ENCODE assay signal across 18 cellular contexts in genomic region chr22:20065896-20066616, GRCh38. TPM values are rescaled to one million over a fixed set of nuclear protein-coding genes. Genes with fewer than 3 reads are reported as not detected.
DNase-seq lines count a peak whose midpoint lies in the region; ATAC-seq and TF ChIP-seq lines count a peak whose summit lies in the region.
"Had no signal": no experiment of that assay in that cellular context is flagged by ENCODE, and none has a peak within 500 bp of the region (broad histone marks: within the 10 kb centered on the region; RNA-seq: fewer than 3 reads in every experiment).

No MANE protein-coding gene starts in this region.

- no peak overlapping the region for H4K91ac ChIP-seq in IMR-90 (ENCODE audit: insufficient read depth, low read depth, low read length)

- H3K79me1 ChIP-seq in IMR-90 (ENCODE audit: low read depth in 1 of 2, low read length in 2 of 2) = 0 out of 4 replicates have a peak, but pooled peaks cover 0 to under 1% of the 10 kb centered on the region in 2 experiments

- H2BK15ac ChIP-seq in IMR-90 (ENCODE audit: low read depth, low read length) = no peak overlapping the region

- CTCF ChIA-PET in activated CD4-positive, alpha-beta T cell treated with anti-CD3 and anti-CD28 coated beads, Interleukin-2, amount 10 ng/mL, durations not matched to agents 7 days and 5 days (lab: Charles Lee) = interaction anchor here (0.9 kb wide), 1 partner anchor 12 kb away, joined by 4 read pairs; no protein-coding TSS in a partner anchor
- CTCF ChIA-PET in IMR-90 (lab: Yijun Ruan, JAX) = interaction anchor here (0.6 kb wide), 1 partner anchor 16 kb away, joined by 4 read pairs; no protein-coding TSS in a partner anchor

- no peak overlapping the region for H2BK120ac ChIP-seq in IMR-90 (ENCODE audit: low read depth, low read length)

- intact Hi-C loops in activated CD4-positive, alpha-beta T cell treated with anti-CD3 and anti-CD28 coated beads, Interleukin-2, amount 10 ng/mL, durations not matched to agents 24 days and 14 days (cut with micrococcal nuclease) = no loop called here
- intact Hi-C loops in IMR-90 (cut with micrococcal nuclease) = no loop called here

- TF ChIP-seq RAD21 in IMR-90 (IDR thresholded peaks at IDR 0.05; ENCODE audit: low read length) = no peak

- no peaks in the 10 kb centered on the region for H3K9me3 Mint-ChIP-seq in activated CD4-positive, alpha-beta T cell treated with anti-CD3 and anti-CD28 coated beads, Interleukin-2, amount 10 ng/mL, durations not matched to agents 7 days and 5 days
- H3K9me3 Mint-ChIP-seq in activated CD4-positive, alpha-beta T cell treated with anti-CD3 and anti-CD28 coated beads, Interleukin-2, amount 10 ng/mL, durations not matched to agents 24 days and 14 days = no peaks in the 10 kb centered on the region
- H3K9me3 Mint-ChIP-seq in neural crest cell = no peaks in the 10 kb centered on the region
- H3K9me3 Mint-ChIP-seq: CD14-positive monocyte, GM23338, HFFc6 had no signal

- H3K4ac ChIP-seq in IMR-90 (ENCODE audit: low read depth, low read length) = no peak overlapping the region

- TF ChIP-seq CTCF in IMR-90 (conservative IDR thresholded peaks at IDR 0.05; ENCODE audit: low read depth, low read length) (no peak), neural crest cell (conservative IDR thresholded peaks at IDR 0.05) (no peak)

- H4K8ac ChIP-seq in IMR-90 (ENCODE audit: low read depth in 2 of 2, low read length in 2 of 2) = no peak overlapping the region

- H4K20me1 ChIP-seq in IMR-90 (ENCODE audit: insufficient read depth, low read length) = no peaks in the 10 kb centered on the region; the same call in 1 of the 2 replicates

- BruUV-seq in IMR-90 (replicated peaks; lab: Mats Ljungman, UMichigan) = no TSS peak

- no peak overlapping the region for H3K18ac ChIP-seq in IMR-90 (ENCODE audit: low read depth, low read length)

- no peak overlapping the region for H2AK5ac ChIP-seq in IMR-90 (ENCODE audit: low read depth, low read length)

- 88% methylated on average over 1 of the region's 14 CpGs; no CpG with 5 or more reads in 1 of the 2 experiments for WGBS in IMR-90 (ENCODE audit: extremely low coverage in 2 of 2, insufficient read length in 1 of 2), 2 experiments

- no peak overlapping the region for H3K4me3 ChIP-seq in IMR-90 (ENCODE audit: insufficient read depth, low read depth, low read length)
- H3K4me3 ChIP-seq: A549, GM23338 had no signal

- no peak for DNase-seq in activated CD4-positive, alpha-beta T cell treated with anti-CD3 and anti-CD28 coated beads, Interleukin-2, amount 10 ng/mL, durations not matched to agents 7 days and 5 days
- DNase-seq in activated CD4-positive, alpha-beta T cell treated with anti-CD3 and anti-CD28 coated beads, Interleukin-2, amount 10 ng/mL, durations not matched to agents 24 days and 14 days = no peak
- DNase-seq in IMR-90 (no peak), neural crest cell (ENCODE audit: low read depth, low spot score) (no peak), NCI-H748 treated with DMSO at 0.1 percent for 48 hours (lab: John Stamatoyannopoulos, UW) (no peak), SKM-1 treated with dmso at 0.1 percent for 144 hours (lab: John Stamatoyannopoulos, UW; ENCODE audit: unreplicated experiment) (no peak)
- DNase-seq: AML-193; CD4-positive, alpha-beta memory T cell; DMS153; DMS79; GDM1; HCEC 1CT; HFFc6 had no signal

- H3K27me3 Mint-ChIP-seq in activated CD4-positive, alpha-beta T cell treated with anti-CD3 and anti-CD28 coated beads, Interleukin-2, amount 10 ng/mL, durations not matched to agents 7 days and 5 days = no peaks in the 10 kb centered on the region
- H3K27me3 Mint-ChIP-seq in activated CD4-positive, alpha-beta T cell treated with anti-CD3 and anti-CD28 coated beads, Interleukin-2, amount 10 ng/mL, durations not matched to agents 24 days and 14 days = no peaks in the 10 kb centered on the region
- H3K27me3 Mint-ChIP-seq in neural crest cell (ENCODE audit: low read depth) = no peaks in the 10 kb centered on the region
- H3K27me3 Mint-ChIP-seq: CD4-positive, alpha-beta memory T cell had no signal

- no peaks in the 10 kb centered on the region for H3K4me1 ChIP-seq in IMR-90 (ENCODE audit: control insufficient read depth, insufficient read depth, low read length)
- H3K4me1 ChIP-seq: A549 had no signal

- no peak overlapping the region for H3K4me3 Mint-ChIP-seq in activated CD4-positive, alpha-beta T cell treated with anti-CD3 and anti-CD28 coated beads, Interleukin-2, amount 10 ng/mL, durations not matched to agents 7 days and 5 days
- H3K4me3 Mint-ChIP-seq in activated CD4-positive, alpha-beta T cell treated with anti-CD3 and anti-CD28 coated beads, Interleukin-2, amount 10 ng/mL, durations not matched to agents 24 days and 14 days = no peak overlapping the region
- H3K4me3 Mint-ChIP-seq in neural crest cell = no peak overlapping the region
- H3K4me3 Mint-ChIP-seq: CD14-positive monocyte; CD4-positive, alpha-beta memory T cell; GM23338; HFFc6 had no signal

- no peak overlapping the region for H2BK20ac ChIP-seq in IMR-90 (ENCODE audit: low read depth, low read length)

- no peaks in the 10 kb centered on the region for H3K4me1 Mint-ChIP-seq in activated CD4-positive, alpha-beta T cell treated with anti-CD3 and anti-CD28 coated beads, Interleukin-2, amount 10 ng/mL, durations not matched to agents 7 days and 5 days
- peaks cover 2% of the 10 kb centered on the region for H3K4me1 Mint-ChIP-seq in activated CD4-positive, alpha-beta T cell treated with anti-CD3 and anti-CD28 coated beads, Interleukin-2, amount 10 ng/mL, durations not matched to agents 24 days and 14 days
- H3K4me1 Mint-ChIP-seq in neural crest cell = no peaks in the 10 kb centered on the region
- H3K4me1 Mint-ChIP-seq: CD14-positive monocyte, GM23338 had no signal

- dilution Hi-C loops in IMR-90 (cut with HindIII; ENCODE audit: low sequenced_read_pairs, unreplicated experiment) = no loop called here

- H3K27ac Mint-ChIP-seq in activated CD4-positive, alpha-beta T cell treated with anti-CD3 and anti-CD28 coated beads, Interleukin-2, amount 10 ng/mL, durations not matched to agents 7 days and 5 days = peak overlapping the region; percentile 41
- H3K27ac Mint-ChIP-seq in activated CD4-positive, alpha-beta T cell treated with anti-CD3 and anti-CD28 coated beads, Interleukin-2, amount 10 ng/mL, durations not matched to agents 24 days and 14 days = no peak overlapping the region
- peak overlapping the region; percentile 29 for H3K27ac Mint-ChIP-seq in neural crest cell (ENCODE audit: unreplicated experiment)
- H3K27ac Mint-ChIP-seq: GM23338, HFFc6 had no signal

- no peaks in the 10 kb centered on the region for H3K27me3 ChIP-seq in IMR-90 (ENCODE audit: control insufficient read depth, insufficient read depth, low read length)

- no peak overlapping the region for H2BK5ac ChIP-seq in IMR-90 (ENCODE audit: low read depth, low read length, poor library complexity, severe bottlenecking)

- H3K9me3 ChIP-seq in IMR-90 (ENCODE audit: control insufficient read depth, insufficient read depth, low read length) = no peaks in the 10 kb centered on the region
- H3K9me3 ChIP-seq: A549 had no signal

- peak overlapping the region; percentile 28 for H2AK9ac ChIP-seq in IMR-90 (replicated peaks; ENCODE audit: low read depth, low read length, poor library complexity)

- no peak overlapping the region for H3K27ac ChIP-seq in IMR-90 (ENCODE audit: insufficient read depth, low read length)
- H3K27ac ChIP-seq: 22Rv1, A549 had no signal

- ATAC-seq in IMR-90 (ENCODE audit: low read depth) = no peak
- ATAC-seq in HG03097 (IDR thresholded peaks at IDR 0.05; ENCODE audit: low FRiP score, unreplicated experiment) = no peak
- ATAC-seq: A549, GM23338 had no signal

- H3K9ac ChIP-seq in IMR-90 (ENCODE audit: low read depth, low read length) = no peak overlapping the region

- H3K4me2 ChIP-seq in IMR-90 (ENCODE audit: low read depth, low read length) = no peak overlapping the region
- H3K4me2 ChIP-seq: A549, GM23338 had no signal

- H3K56ac ChIP-seq in IMR-90 (ENCODE audit: extremely low read depth, insufficient read depth, low read length) = no peak overlapping the region

- peaks cover 5% of the 10 kb centered on the region for H3K36me3 Mint-ChIP-seq in activated CD4-positive, alpha-beta T cell treated with anti-CD3 and anti-CD28 coated beads, Interleukin-2, amount 10 ng/mL, durations not matched to agents 7 days and 5 days (ENCODE audit: low read depth)
- peaks cover 6% of the 10 kb centered on the region for H3K36me3 Mint-ChIP-seq in activated CD4-positive, alpha-beta T cell treated with anti-CD3 and anti-CD28 coated beads, Interleukin-2, amount 10 ng/mL, durations not matched to agents 24 days and 14 days (ENCODE audit: low read depth)
- H3K36me3 Mint-ChIP-seq in neural crest cell (ENCODE audit: low read depth) = no peaks in the 10 kb centered on the region

- H3K14ac ChIP-seq in IMR-90 (replicated peaks; ENCODE audit: low read depth, low read length) = no peak overlapping the region

- H3K23ac ChIP-seq in IMR-90 (ENCODE audit: low read depth, low read length) = no peak overlapping the region

- POLR2A ChIA-PET in activated CD4-positive, alpha-beta T cell treated with anti-CD3 and anti-CD28 coated beads, Interleukin-2, amount 10 ng/mL, durations not matched to agents 7 days and 5 days (lab: Charles Lee) = no interaction called here
- POLR2A ChIA-PET in IMR-90 (lab: Charles Lee; ENCODE audit: unreplicated experiment) = no interaction called here

- in situ Hi-C loops in IMR-90 (cut with MboI; ENCODE audit: low sequenced_read_pairs) = no loop called here

- H4K5ac ChIP-seq in IMR-90 (ENCODE audit: low read depth, low read length) = no peak overlapping the region

- peaks cover 28% of the 10 kb centered on the region for H3K36me3 ChIP-seq in IMR-90 (ENCODE audit: control insufficient read depth, insufficient read depth, low read length)

- no peak overlapping the region for H2AFZ ChIP-seq in IMR-90 (replicated peaks; ENCODE audit: low read length, poor library complexity)
- H2AFZ ChIP-seq: GM23338 had no signal

- peaks cover 9% of the 10 kb centered on the region for H3K9me1 ChIP-seq in IMR-90 (ENCODE audit: insufficient read depth, low read length)

- no peak for TF ChIP-seq POLR2A in IMR-90 (IDR thresholded peaks at IDR 0.05; ENCODE audit: low read depth, low read length)

RNA-seq across cellular contexts. Expression of gene DGCR8, which starts 14.0 kb away (rescaled TPM):
- 10 to 100 TPM; 51.2 to 54.5 TPM for total RNA-seq in activated CD4-positive, alpha-beta T cell treated with anti-CD3 and anti-CD28 coated beads, Interleukin-2, amount 10 ng/mL, durations not matched to agents 7 days and 5 days
- 73.2 and 74.2 TPM in 2 replicates for total RNA-seq in activated CD4-positive, alpha-beta T cell treated with anti-CD3 and anti-CD28 coated beads, Interleukin-2, amount 10 ng/mL, durations not matched to agents 24 days and 14 days
- total RNA-seq in IMR-90 (2012; rRNA removed) = 16.7 and 22.8 TPM in 2 replicates
- polyA plus RNA-seq in IMR-90 (2012; rRNA removed) = 21.5 and 25.3 TPM in 2 replicates
- 12.2 and 14.6 TPM in 2 replicates for polyA plus RNA-seq in IMR-90 (2012; cell fraction: cytosol; rRNA removed)
- 122 and 125 TPM in 2 replicates for polyA plus RNA-seq in IMR-90 (2012; cell fraction: nucleus; rRNA removed; ENCODE audit: low replicate concordance)
- 86.3 and 86.5 TPM in 2 replicates for total RNA-seq in neural crest cell

RNA-seq across cellular contexts. Expression of gene TANGO2, which starts 45.1 kb away (rescaled TPM):
- total RNA-seq in activated CD4-positive, alpha-beta T cell treated with anti-CD3 and anti-CD28 coated beads, Interleukin-2, amount 10 ng/mL, durations not matched to agents 7 days and 5 days = 10 to 100 TPM; 36.7 to 39.7 TPM
- 27.1 and 31.5 TPM in 2 replicates for total RNA-seq in activated CD4-positive, alpha-beta T cell treated with anti-CD3 and anti-CD28 coated beads, Interleukin-2, amount 10 ng/mL, durations not matched to agents 24 days and 14 days
- total RNA-seq in IMR-90 (2012; rRNA removed) (60.5 and 75.1 TPM in 2 replicates), neural crest cell (12.8 and 13.4 TPM in 2 replicates)
- polyA plus RNA-seq in IMR-90 (2012; rRNA removed) = 43.2 and 45.1 TPM in 2 replicates
- polyA plus RNA-seq in IMR-90 (2012; cell fraction: cytosol; rRNA removed) = 33.0 and 52.8 TPM in 2 replicates
- polyA plus RNA-seq in IMR-90 (2012; cell fraction: nucleus; rRNA removed; ENCODE audit: low replicate concordance) = 45.9 and 91.8 TPM in 2 replicates

RNA-seq across cellular contexts. Expression of gene ARVCF, which starts 49.4 kb away (rescaled TPM):
- total RNA-seq in activated CD4-positive, alpha-beta T cell treated with anti-CD3 and anti-CD28 coated beads, Interleukin-2, amount 10 ng/mL, durations not matched to agents 7 days and 5 days = 1 to 10 TPM in 1 of 2 experiments, under 1 TPM in 1; 0.89 to 1.2 TPM
- 2.6 and 4.1 TPM in 2 replicates for total RNA-seq in activated CD4-positive, alpha-beta T cell treated with anti-CD3 and anti-CD28 coated beads, Interleukin-2, amount 10 ng/mL, durations not matched to agents 24 days and 14 days
- total RNA-seq in IMR-90 (2012; rRNA removed) (8.6 and 12.2 TPM in 2 replicates), neural crest cell (93.5 and 105 TPM in 2 replicates)
- 14.1 and 18.1 TPM in 2 replicates for polyA plus RNA-seq in IMR-90 (2012; rRNA removed)
- polyA plus RNA-seq in IMR-90 (2012; cell fraction: cytosol; rRNA removed) = 8.9 and 14.7 TPM in 2 replicates
- polyA plus RNA-seq in IMR-90 (2012; cell fraction: nucleus; rRNA removed; ENCODE audit: low replicate concordance) = 46.1 and 149 TPM in 2 replicates

RNA-seq across cellular contexts. Expression of gene RANBP1, which starts 49.8 kb away (rescaled TPM):
- total RNA-seq in activated CD4-positive, alpha-beta T cell treated with anti-CD3 and anti-CD28 coated beads, Interleukin-2, amount 10 ng/mL, durations not matched to agents 7 days and 5 days = 100 to 1,000 TPM; 229 to 234 TPM
- 488 and 500 TPM in 2 replicates for total RNA-seq in activated CD4-positive, alpha-beta T cell treated with anti-CD3 and anti-CD28 coated beads, Interleukin-2, amount 10 ng/mL, durations not matched to agents 24 days and 14 days
- total RNA-seq in IMR-90 (2012; rRNA removed) = 173 and 271 TPM in 2 replicates
- 376 and 419 TPM in 2 replicates for polyA plus RNA-seq in IMR-90 (2012; rRNA removed)
- polyA plus RNA-seq in IMR-90 (2012; cell fraction: cytosol; rRNA removed) = 171 and 509 TPM in 2 replicates
- polyA plus RNA-seq in IMR-90 (2012; cell fraction: nucleus; rRNA removed; ENCODE audit: low replicate concordance) = 88.9 and 183 TPM in 2 replicates
- total RNA-seq in neural crest cell = 469 and 489 TPM in 2 replicates

RNA-seq across cellular contexts. Expression of gene TRMT2A, which starts 51.0 kb away (rescaled TPM):
- 10 to 100 TPM; 85.5 to 91.4 TPM for total RNA-seq in activated CD4-positive, alpha-beta T cell treated with anti-CD3 and anti-CD28 coated beads, Interleukin-2, amount 10 ng/mL, durations not matched to agents 7 days and 5 days
- total RNA-seq in activated CD4-positive, alpha-beta T cell treated with anti-CD3 and anti-CD28 coated beads, Interleukin-2, amount 10 ng/mL, durations not matched to agents 24 days and 14 days = 125 and 135 TPM in 2 replicates
- 12.8 and 22.0 TPM in 2 replicates for total RNA-seq in IMR-90 (2012; rRNA removed)
- polyA plus RNA-seq in IMR-90 (2012; rRNA removed) = 39.1 and 46.4 TPM in 2 replicates
- 17.4 and 20.9 TPM in 2 replicates for polyA plus RNA-seq in IMR-90 (2012; cell fraction: cytosol; rRNA removed)
- 229 and 533 TPM in 2 replicates for polyA plus RNA-seq in IMR-90 (2012; cell fraction: nucleus; rRNA removed; ENCODE audit: low replicate concordance)
- 75.1 and 77.7 TPM in 2 replicates for total RNA-seq in neural crest cell
